Comparison of ENCODE assay signal across 20 cellular contexts in genomic region chr10:60570272-60570865, GRCh38.
DNase-seq lines count a peak whose midpoint lies in the region; ATAC-seq and TF ChIP-seq lines count a peak whose summit lies in the region.
"Had no signal": no experiment of that assay in that cellular context is flagged by ENCODE, and none has a peak within 500 bp of the region (broad histone marks: within the 10 kb centered on the region; RNA-seq: fewer than 3 reads in every experiment).

No MANE protein-coding gene starts in this region.

- H3K36me3 Mint-ChIP-seq in activated naive CD8-positive, alpha-beta T cell, result no peaks in the 10 kb centered on the region
- H3K36me3 Mint-ChIP-seq in activated naive CD8-positive, alpha-beta T cell treated with anti-CD3 and anti-CD28 coated beads for 36 hours, result no peaks in the 10 kb centered on the region
- no peaks in the 10 kb centered on the region for H3K36me3 Mint-ChIP-seq in activated naive CD8-positive, alpha-beta T cell treated with anti-CD3 and anti-CD28 coated beads, Interleukin-2, amount 50 U/mL, for 24 hours (ENCODE audit: low read depth)

- 36 to 37% methylated on average over 1 of the region's 1 CpG for WGBS in tibial nerve, 2 donors

- H3K4me1 Mint-ChIP-seq in activated naive CD8-positive, alpha-beta T cell (ENCODE audit: low read depth), result peaks cover 13% of the 10 kb centered on the region
- peaks cover 12% of the 10 kb centered on the region for H3K4me1 Mint-ChIP-seq in activated naive CD8-positive, alpha-beta T cell treated with anti-CD3 and anti-CD28 coated beads for 36 hours
- H3K4me1 Mint-ChIP-seq in activated naive CD8-positive, alpha-beta T cell treated with anti-CD3 and anti-CD28 coated beads, Interleukin-2, amount 50 U/mL, for 24 hours, result peaks cover 32% of the 10 kb centered on the region

- H3K36me3 ChIP-seq in tibial nerve, result no peaks in the 10 kb centered on the region
- H3K36me3 ChIP-seq: gastroesophageal sphincter, sigmoid colon had no signal

- H3K4me3 ChIP-seq in tibial nerve, result peak overlapping the region; percentile 9 to 52 (median 20)
- H3K4me3 ChIP-seq: lung had no signal

- H3K9me3 ChIP-seq in tibial nerve, result peaks cover 0 to 11% (median 0%) of the 10 kb centered on the region in 4 donors
- H3K9me3 ChIP-seq: sigmoid colon had no signal

- peak overlapping the region; percentile 58 for H3K4me3 Mint-ChIP-seq in activated naive CD8-positive, alpha-beta T cell
- H3K4me3 Mint-ChIP-seq in activated naive CD8-positive, alpha-beta T cell treated with anti-CD3 and anti-CD28 coated beads for 36 hours, result no peak overlapping the region
- H3K4me3 Mint-ChIP-seq in activated naive CD8-positive, alpha-beta T cell treated with anti-CD3 and anti-CD28 coated beads, Interleukin-2, amount 50 U/mL, for 24 hours, result peak overlapping the region; percentile 37
- H3K4me3 Mint-ChIP-seq: IgD-negative memory B cell had no signal

- peaks cover 9% of the 10 kb centered on the region for H3K9me3 Mint-ChIP-seq in activated naive CD8-positive, alpha-beta T cell (ENCODE audit: low read depth)
- no peaks in the 10 kb centered on the region for H3K9me3 Mint-ChIP-seq in activated naive CD8-positive, alpha-beta T cell treated with anti-CD3 and anti-CD28 coated beads for 36 hours
- H3K9me3 Mint-ChIP-seq in activated naive CD8-positive, alpha-beta T cell treated with anti-CD3 and anti-CD28 coated beads, Interleukin-2, amount 50 U/mL, for 24 hours, result peaks cover 4% of the 10 kb centered on the region

- H3K27me3 ChIP-seq in tibial nerve, result no peaks in the 10 kb centered on the region
- H3K27me3 ChIP-seq: gastroesophageal sphincter, sigmoid colon had no signal

- TF ChIP-seq EP300 in tibial nerve (IDR thresholded peaks at IDR 0.05), result no peak

- no peak for TF ChIP-seq POLR2A in tibial nerve (IDR thresholded peaks at IDR 0.05)

- ATAC-seq in activated naive CD8-positive, alpha-beta T cell treated with anti-CD3 and anti-CD28 coated beads, Interleukin-2, amount 50 U/mL, for 24 hours, result no peak
- ATAC-seq in HG02870 (IDR thresholded peaks at IDR 0.05; ENCODE audit: unreplicated experiment), result no peak
- ATAC-seq: gastroesophageal sphincter had no signal

- H3K27me3 Mint-ChIP-seq in activated naive CD8-positive, alpha-beta T cell, result peaks cover 7% of the 10 kb centered on the region
- peaks cover 45% of the 10 kb centered on the region for H3K27me3 Mint-ChIP-seq in activated naive CD8-positive, alpha-beta T cell treated with anti-CD3 and anti-CD28 coated beads for 36 hours
- H3K27me3 Mint-ChIP-seq in activated naive CD8-positive, alpha-beta T cell treated with anti-CD3 and anti-CD28 coated beads, Interleukin-2, amount 50 U/mL, for 24 hours, result peaks cover 16% of the 10 kb centered on the region

- TF ChIP-seq CTCF in tibial nerve (IDR thresholded peaks at IDR 0.05), result no peak

- peaks cover 0 to 13% (median 3%) of the 10 kb centered on the region in 4 donors for H3K4me1 ChIP-seq in tibial nerve

- peak overlapping the region; percentile 31 to 86 (median 74) for H3K27ac ChIP-seq in tibial nerve
- H3K27ac ChIP-seq: gastroesophageal sphincter, sigmoid colon had no signal

- DNase-seq in activated naive CD8-positive, alpha-beta T cell treated with anti-CD3 and anti-CD28 coated beads for 36 hours, result no peak
- no peak for DNase-seq in activated naive CD8-positive, alpha-beta T cell treated with anti-CD3 and anti-CD28 coated beads, Interleukin-2, amount 50 U/mL, for 24 hours
- peak; percentile 25 for DNase-seq in midbrain (lab: John Stamatoyannopoulos, UW)
- DNase-seq in tibial nerve (ENCODE audit: low spot score in 2 of 2), result no peak
- no peak for DNase-seq in NCI-H2227 (lab: John Stamatoyannopoulos, UW; ENCODE audit: unreplicated experiment)
- no peak for DNase-seq in activated CD4-positive, CD25-positive, alpha-beta regulatory T cell treated with anti-CD3 and anti-CD28 coated beads, Interleukin-2, amount 50 U/mL, for 72 hours
- DNase-seq: activated effector memory CD4-positive, alpha-beta T cell treated with Interleukin-2 at 50 U/mL for 16 hours; AML-193; COR-L47; cortex of kidney; NCI-H2029; NCI-H524 treated with DMSO at 0.1 percent for 48 hours; SIG-M5; sigmoid colon; stimulated activated CD4-positive, alpha-beta T cell treated with anti-CD3 and anti-CD28 coated beads, Interleukin-1b, Interleukin-23, amount 100 ng/mL, for 48 hours had no signal

- no peak overlapping the region for H3K27ac Mint-ChIP-seq in activated naive CD8-positive, alpha-beta T cell
- H3K27ac Mint-ChIP-seq in activated naive CD8-positive, alpha-beta T cell treated with anti-CD3 and anti-CD28 coated beads for 36 hours, result no peak overlapping the region
- H3K27ac Mint-ChIP-seq in activated naive CD8-positive, alpha-beta T cell treated with anti-CD3 and anti-CD28 coated beads, Interleukin-2, amount 50 U/mL, for 24 hours, result no peak overlapping the region
- H3K27ac Mint-ChIP-seq: IgD-negative memory B cell had no signal
